Comparison of ENCODE assay signal across 20 cellular contexts in genomic region chr11:79471071-79471470, GRCh38. TPM values are rescaled to one million over a fixed set of nuclear protein-coding genes. Genes with fewer than 3 reads are reported as not detected.
"Had no signal": no experiment of that assay in that cellular context is flagged by ENCODE, and none has a peak within 500 bp of the region (broad histone marks: within the 10 kb centered on the region; RNA-seq: fewer than 3 reads in every experiment).

No MANE protein-coding gene starts in this region.

- H3K4me1 Mint-ChIP-seq: activated CD4-positive, alpha-beta T cell treated with anti-CD3 and anti-CD28 coated beads, Interleukin-2, amount 10 ng/mL, durations not matched to agents 24 days and 14 days; activated naive CD4-positive, alpha-beta T cell treated with anti-CD3 and anti-CD28 coated beads, Interleukin-2, amount 50 U/mL, for 24 hours had no signal

- H3K27ac Mint-ChIP-seq: activated CD4-positive, alpha-beta T cell treated with anti-CD3 and anti-CD28 coated beads, Interleukin-2, amount 10 ng/mL, durations not matched to agents 24 days and 14 days; activated CD8-positive, alpha-beta T cell treated with anti-CD3 and anti-CD28 coated beads for 36 hours; activated naive CD4-positive, alpha-beta T cell treated with anti-CD3 and anti-CD28 coated beads, Interleukin-2, amount 50 U/mL, for 24 hours; activated T-helper 1 cell treated with anti-CD3 and anti-CD28 coated beads, Interleukin-12 subunit alpha, Interleukin-12 subunit beta, Interleukin-2, Interleukin-4 antibody, amounts not matched to agents 30 ng/mL and 10 ng/mL and 1 ng/mL, durations not matched to agents 14 hours and 24 hours and 36 hours; natural killer cell treated with Interleukin-12 subunit alpha and Interleukin-12 subunit beta and Interleukin-15 and Interleukin-18, amount 100 ng/mL, for 72 hours; T-helper 1 cell treated with Interleukin-12 subunit alpha and Interleukin-12 subunit beta and Interleukin-4 antibody, amounts not matched to agents 30 μg/mL and 1 μg/mL, for 36 hours had no signal

- DNase-seq: activated CD4-positive, alpha-beta T cell treated with anti-CD3 and anti-CD28 coated beads, Interleukin-2, amount 10 ng/mL, durations not matched to agents 24 days and 14 days; activated CD8-positive, alpha-beta T cell treated with anti-CD3 and anti-CD28 coated beads for 36 hours; activated gamma-delta T cell treated with Interleukin-2 at 50 U/mL for 16 hours; aorta; colonic mucosa; dorsolateral prefrontal cortex; foreskin melanocyte; left cardiac atrium; pancreas; right cardiac atrium; stimulated activated CD4-positive, alpha-beta T cell treated with anti-CD3 and anti-CD28 coated beads, Interleukin-4, amount 100 ng/mL, for 4 hours; stimulated activated naive CD8-positive, alpha-beta T cell treated with anti-CD3 and anti-CD28 coated beads, Interleukin-15, Interleukin-2, amounts not matched to agents 100 U/mL and 50 U/mL, for 24 hours; T1000; upper lobe of right lung had no signal

- H3K4me1 ChIP-seq: colonic mucosa, pancreas, upper lobe of right lung had no signal

- H3K9me3 Mint-ChIP-seq: activated T-helper 1 cell treated with anti-CD3 and anti-CD28 coated beads, Interleukin-12 subunit alpha, Interleukin-12 subunit beta, Interleukin-2, Interleukin-4 antibody, amounts not matched to agents 30 ng/mL and 10 ng/mL and 1 ng/mL, durations not matched to agents 14 hours and 24 hours and 36 hours; T-helper 1 cell treated with Interleukin-12 subunit alpha and Interleukin-12 subunit beta and Interleukin-4 antibody, amounts not matched to agents 30 μg/mL and 1 μg/mL, for 36 hours had no signal

- H3K36me3 ChIP-seq: colonic mucosa, neutrophil, pancreas, upper lobe of right lung had no signal

- H3K4me3 ChIP-seq: colonic mucosa, dorsolateral prefrontal cortex, pancreas, upper lobe of right lung had no signal

- H3K27ac ChIP-seq: colonic mucosa, dorsolateral prefrontal cortex, neutrophil, pancreas, upper lobe of right lung had no signal

- H3K9me3 ChIP-seq: colonic mucosa, neutrophil, pancreas, upper lobe of right lung had no signal

- H3K27me3 ChIP-seq: colonic mucosa, neutrophil, pancreas had no signal

- H3K36me3 Mint-ChIP-seq: activated naive CD4-positive, alpha-beta T cell treated with anti-CD3 and anti-CD28 coated beads, Interleukin-2, amount 50 U/mL, for 24 hours; natural killer cell treated with Interleukin-12 subunit alpha and Interleukin-12 subunit beta and Interleukin-15 and Interleukin-18, amount 100 ng/mL, for 72 hours had no signal

- H3K27me3 Mint-ChIP-seq: natural killer cell treated with Interleukin-12 subunit alpha and Interleukin-12 subunit beta and Interleukin-15 and Interleukin-18, amount 100 ng/mL, for 72 hours had no signal

- H3K4me3 Mint-ChIP-seq: activated CD4-positive, alpha-beta T cell treated with anti-CD3 and anti-CD28 coated beads, Interleukin-2, amount 10 ng/mL, durations not matched to agents 24 days and 14 days; activated CD8-positive, alpha-beta T cell treated with anti-CD3 and anti-CD28 coated beads for 36 hours; activated naive CD4-positive, alpha-beta T cell treated with anti-CD3 and anti-CD28 coated beads, Interleukin-2, amount 50 U/mL, for 24 hours; activated T-helper 1 cell treated with anti-CD3 and anti-CD28 coated beads, Interleukin-12 subunit alpha, Interleukin-12 subunit beta, Interleukin-2, Interleukin-4 antibody, amounts not matched to agents 30 ng/mL and 10 ng/mL and 1 ng/mL, durations not matched to agents 14 hours and 24 hours and 36 hours; natural killer cell treated with Interleukin-12 subunit alpha and Interleukin-12 subunit beta and Interleukin-15 and Interleukin-18, amount 100 ng/mL, for 72 hours; T-helper 1 cell treated with Interleukin-12 subunit alpha and Interleukin-12 subunit beta and Interleukin-4 antibody, amounts not matched to agents 30 μg/mL and 1 μg/mL, for 36 hours had no signal

- ATAC-seq: activated CD4-positive, CD25-positive, alpha-beta regulatory T cell treated with anti-CD3 and anti-CD28 coated beads, Interleukin-2, amount 50 U/mL, for 24 hours; activated CD8-positive, alpha-beta T cell treated with anti-CD3 and anti-CD28 coated beads for 36 hours; natural killer cell treated with Interleukin-12 subunit alpha and Interleukin-12 subunit beta and Interleukin-15 and Interleukin-18, amount 100 ng/mL, for 72 hours; pancreas; right cardiac atrium; stimulated activated naive CD8-positive, alpha-beta T cell treated with anti-CD3 and anti-CD28 coated beads, Interleukin-15, Interleukin-2, amounts not matched to agents 100 U/mL and 50 U/mL, for 24 hours; upper lobe of right lung had no signal

RNA-seq across cellular contexts. Expression of gene TENM4, which starts 30.2 kb away (rescaled TPM):
- total RNA-seq: activated CD4-positive, alpha-beta T cell treated with anti-CD3 and anti-CD28 coated beads, Interleukin-2, amount 10 ng/mL, durations not matched to agents 24 days and 14 days; activated CD8-positive, alpha-beta T cell treated with anti-CD3 and anti-CD28 coated beads for 36 hours; natural killer cell treated with Interleukin-12 subunit alpha and Interleukin-12 subunit beta and Interleukin-15 and Interleukin-18, amount 100 ng/mL, for 72 hours had no signal
